In genomic region chr2:181780159-181781081, GRCh38 we compare ENCODE assay signal across 8 cellular contexts.
DNase-seq lines count a peak whose midpoint lies in the region; ATAC-seq and TF ChIP-seq lines count a peak whose summit lies in the region.

No MANE protein-coding gene starts in this region.

- 62% methylated on average over 1 of the region's 1 CpG for WGBS in right lobe of liver (ENCODE audit: insufficient coverage, low coverage, low lambda C conversion rate, missing lambda C conversion rate)
- 9 to 14% (median 13%) methylated on average over 1 of the region's 1 CpG for WGBS in ovary, 3 donors

- intact Hi-C loops in right lobe of liver (cut with DNase I), result no loop called here
- intact Hi-C loops in ovary (cut with DNase I), result no loop called here

- no peaks in the 10 kb centered on the region for H3K79me2 ChIP-seq in OCI-LY3 (ENCODE audit: low read length)

- H3K4me2 ChIP-seq in OCI-LY3 (ENCODE audit: low read length), result peak overlapping the region; percentile 7

- H3K27me3 ChIP-seq in OCI-LY3 (ENCODE audit: low read depth, low read length) (no peaks in the 10 kb centered on the region), right lobe of liver (no peaks in the 10 kb centered on the region), ovary (no peaks in the 10 kb centered on the region)

- 0 out of 2 replicates have a peak overlapping the region, but pooled peaks have one; percentile 6 for H3K27ac ChIP-seq in OCI-LY3 (ENCODE audit: low read length)
- no peak overlapping the region for H3K27ac ChIP-seq in right lobe of liver
- H3K27ac ChIP-seq in ovary, result no peak overlapping the region

- H3K4me1 ChIP-seq in OCI-LY3 (ENCODE audit: low read length) (peaks cover 26% of the 10 kb centered on the region), right lobe of liver (no peaks in the 10 kb centered on the region), ovary (ENCODE audit: insufficient read depth) (no peaks in the 10 kb centered on the region)

- no peak overlapping the region for H3K9ac ChIP-seq in OCI-LY3 (ENCODE audit: low read length)

- no peak overlapping the region for H3K4me3 ChIP-seq in OCI-LY3 (ENCODE audit: low read length)
- no peak overlapping the region for H3K4me3 ChIP-seq in right lobe of liver
- no peak overlapping the region for H3K4me3 ChIP-seq in ovary

- no peak for TF ChIP-seq EP300 in ovary (IDR thresholded peaks at IDR 0.05)

- H3K36me3 ChIP-seq in OCI-LY3 (replicated peaks; ENCODE audit: low read depth, low read length) (no peaks in the 10 kb centered on the region), right lobe of liver (no peaks in the 10 kb centered on the region), ovary (no peaks in the 10 kb centered on the region)

- TF ChIP-seq POLR2A in right lobe of liver (IDR thresholded peaks at IDR 0.05), result no peak
- no peak for TF ChIP-seq POLR2A in ovary (IDR thresholded peaks at IDR 0.05)

- TF ChIP-seq CTCF in OCI-LY3 (IDR thresholded peaks at IDR 0.05; ENCODE audit: low read depth, low read length) (no peak), right lobe of liver (IDR thresholded peaks at IDR 0.05) (no peak), ovary (IDR thresholded peaks at IDR 0.05) (no peak)

- no peaks in the 10 kb centered on the region for H3K9me3 ChIP-seq in OCI-LY3 (ENCODE audit: insufficient read depth, low read length)
- H3K9me3 ChIP-seq in right lobe of liver, result no peaks in the 10 kb centered on the region
- H3K9me3 ChIP-seq in ovary, result no peaks in the 10 kb centered on the region

- peak; percentile 44 for ATAC-seq in GM18520 (IDR thresholded peaks at IDR 0.05; ENCODE audit: unreplicated experiment)
- ATAC-seq in HG02588 (IDR thresholded peaks at IDR 0.05; ENCODE audit: unreplicated experiment), result peak; percentile 71
- ATAC-seq in right lobe of liver, result peak in 3 of 4 donors; percentile 23 to 51 (median 32)
- no peak for ATAC-seq in HG03039 (IDR thresholded peaks at IDR 0.05; ENCODE audit: unreplicated experiment)
- ATAC-seq in left lobe of liver, result no peak

- H2AFZ ChIP-seq in OCI-LY3 (ENCODE audit: low read depth, low read length), result no peak overlapping the region

- DNase-seq in right lobe of liver (no peak), AML-193 (lab: John Stamatoyannopoulos, UW) (no peak), ovary (no peak), left lobe of liver (ENCODE audit: low spot score) (no peak)

- H4K20me1 ChIP-seq in OCI-LY3 (ENCODE audit: insufficient read depth, low read length), result no peaks in the 10 kb centered on the region

Comparison
In these comparisons a context has a peak if more than half of its experiments do, and no peak if none do; other contexts are left out.
1. ATAC-seq: peak in GM18520 (single experiment), HG02588 (single experiment) and right lobe of liver (3 of 4); none in HG03039 (single experiment) and left lobe of liver (single experiment).